Comparison of ENCODE assay signal across 18 cellular contexts in the genomic region with DNA sequence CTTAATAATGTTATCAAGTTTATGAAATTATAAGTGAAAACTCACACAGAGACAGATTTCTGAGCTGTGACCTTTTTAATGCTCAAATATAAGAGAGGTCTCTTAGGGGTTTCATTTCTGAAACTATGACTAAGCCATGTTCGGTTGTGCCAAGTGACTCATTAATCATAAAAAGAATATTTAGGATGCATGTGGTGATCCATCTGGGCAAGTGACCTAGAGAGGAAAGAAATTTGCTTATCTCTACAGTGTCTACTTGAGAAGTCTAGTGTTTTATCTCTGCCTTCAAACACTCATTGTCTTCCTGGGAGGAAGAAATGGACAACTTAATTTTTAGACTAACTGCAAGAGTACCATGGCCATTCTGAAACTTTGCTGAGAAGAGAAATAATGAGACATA.
A peak's percentile ranks its signal among the peaks of the same experiment; 100 is the strongest.
DNase-seq lines count a peak whose midpoint lies in the region; ATAC-seq, FAIRE-seq and TF ChIP-seq lines count a peak whose summit lies in the region.
"Had no signal": no experiment of that assay in that cellular context is flagged by ENCODE, and none has a peak within 500 bp of the region (broad histone marks: within the 10 kb centered on the region; RNA-seq: fewer than 3 reads in every experiment).

No MANE protein-coding gene starts in this region.

- H3K27ac ChIP-seq in mesendoderm (ENCODE audit: low read depth, low read length), result no peak overlapping the region

- H3K27me3 ChIP-seq in bronchial epithelial cell (ENCODE audit: control insufficient read depth, insufficient read depth, low read length), result no peaks in the 10 kb centered on the region
- no peaks in the 10 kb centered on the region for H3K27me3 ChIP-seq in mesendoderm (ENCODE audit: insufficient read depth, low read length, poor library complexity)
- H3K27me3 ChIP-seq: BE2C had no signal

- H3K4me2 ChIP-seq in mesendoderm (ENCODE audit: low read length), result no peak overlapping the region

- H2BK15ac ChIP-seq in mesendoderm (replicated peaks; ENCODE audit: low read depth), result no peak overlapping the region

- H3K23ac ChIP-seq in mesendoderm (ENCODE audit: low read length), result no peak overlapping the region

- no peaks in the 10 kb centered on the region for H3K4me1 Mint-ChIP-seq in activated CD4-positive, alpha-beta T cell treated with anti-CD3 and anti-CD28 coated beads for 36 hours
- H3K4me1 Mint-ChIP-seq: activated T-helper 17 cell treated with anti-CD3 and anti-CD28 coated beads, Interleukin-2, amount 50 U/mL, for 72 hours had no signal

- no peak overlapping the region for H3K4ac ChIP-seq in mesendoderm (ENCODE audit: low read depth, low read length)

- H3K4me1 ChIP-seq in mesendoderm (ENCODE audit: control insufficient read depth, low read depth, low read length), result no peaks in the 10 kb centered on the region
- H3K4me1 ChIP-seq: BE2C had no signal

- DNase-seq in RCC 7860 (ENCODE audit: low spot score), result peak; percentile 65
- peak; percentile 67 for DNase-seq in bronchial epithelial cell (ENCODE audit: low read depth)
- peak; percentile 1 for DNase-seq in myocyte (ENCODE audit: low read depth)
- no peak for DNase-seq in activated CD4-positive, alpha-beta T cell treated with anti-CD3 and anti-CD28 coated beads for 36 hours
- no peak for DNase-seq in mesendoderm
- no peak for DNase-seq in activated CD4-positive, alpha-beta T cell treated with anti-CD3 and anti-CD28 coated beads, Interleukin-2, amount 50 U/mL, for 1 hour
- DNase-seq: activated CD4-positive, alpha-beta memory T cell treated with anti-CD3 and anti-CD28 coated beads for 36 hours; aorta; BE2C; DMS79 treated with DMSO at 0.1 percent for 48 hours; effector CD4-positive, alpha-beta T cell; Karpas-422; NCI-H1694 treated with DMSO at 0.1 percent for 48 hours; NCI-H748 treated with DMSO at 0.1 percent for 48 hours; Right ventricle myocardium superior had no signal

- WGBS in mesendoderm (ENCODE audit: extremely low coverage, insufficient coverage, low lambda C conversion rate), result no CpG with 5 or more reads among the region's 1 CpG

- H3K9me3 Mint-ChIP-seq in activated CD4-positive, alpha-beta T cell treated with anti-CD3 and anti-CD28 coated beads for 36 hours (ENCODE audit: low read depth), result peaks cover 2% of the 10 kb centered on the region

- no peaks in the 10 kb centered on the region for H3K36me3 Mint-ChIP-seq in activated CD4-positive, alpha-beta T cell treated with anti-CD3 and anti-CD28 coated beads for 36 hours (ENCODE audit: low read depth)
- H3K36me3 Mint-ChIP-seq: activated CD4-positive, alpha-beta memory T cell treated with anti-CD3 and anti-CD28 coated beads for 36 hours had no signal

- no peak overlapping the region for H3K9ac ChIP-seq in mesendoderm (ENCODE audit: low read length)

- no peak overlapping the region for H2AK5ac ChIP-seq in mesendoderm (ENCODE audit: low read length)

- peak; percentile 90 for FAIRE-seq in RCC 7860 (lab: Jason Lieb, UNC)
- no peak for FAIRE-seq in bronchial epithelial cell (lab: Jason Lieb, UNC)

- H4K8ac ChIP-seq in mesendoderm (ENCODE audit: low read depth, low read length), result no peak overlapping the region

- H2BK5ac ChIP-seq in mesendoderm (ENCODE audit: low read length), result no peak overlapping the region

- H3K27me3 Mint-ChIP-seq in activated CD4-positive, alpha-beta T cell treated with anti-CD3 and anti-CD28 coated beads for 36 hours, result no peaks in the 10 kb centered on the region
- H3K27me3 Mint-ChIP-seq: activated CD4-positive, alpha-beta memory T cell treated with anti-CD3 and anti-CD28 coated beads for 36 hours; activated T-helper 17 cell treated with anti-CD3 and anti-CD28 coated beads, Interleukin-2, amount 50 U/mL, for 72 hours had no signal

- intact Hi-C loops in activated CD4-positive, alpha-beta T cell treated with anti-CD3 and anti-CD28 coated beads for 36 hours (cut with DNase I, micrococcal nuclease), result no loop called here

- POLR2A ChIA-PET in activated CD4-positive, alpha-beta T cell treated with anti-CD3 and anti-CD28 coated beads for 36 hours (lab: Charles Lee), result no interaction called here

- no peaks in the 10 kb centered on the region for H3K36me3 ChIP-seq in bronchial epithelial cell (ENCODE audit: control insufficient read depth, insufficient read depth, low read length)
- no peaks in the 10 kb centered on the region for H3K36me3 ChIP-seq in mesendoderm (ENCODE audit: control insufficient read depth, insufficient read depth, low read length)
- H3K36me3 ChIP-seq: BE2C had no signal

- H3K4me3 ChIP-seq in bronchial epithelial cell (ENCODE audit: low read depth, low read length), result no peak overlapping the region
- no peak overlapping the region for H3K4me3 ChIP-seq in mesendoderm (ENCODE audit: low read length)

- no peak overlapping the region for H3K18ac ChIP-seq in mesendoderm (ENCODE audit: low read length)

- ATAC-seq in HG03354 (IDR thresholded peaks at IDR 0.05; ENCODE audit: poor library complexity, severe bottlenecking, unreplicated experiment) (peak; percentile 54), HG03097 (IDR thresholded peaks at IDR 0.05; ENCODE audit: low FRiP score, unreplicated experiment) (no peak)
- no peak for ATAC-seq in activated CD4-positive, alpha-beta T cell treated with anti-CD3 and anti-CD28 coated beads for 36 hours
- ATAC-seq: activated T-helper 17 cell treated with anti-CD3 and anti-CD28 coated beads, Interleukin-2, amount 50 U/mL, for 72 hours had no signal

- no peak overlapping the region for H3K4me3 Mint-ChIP-seq in activated CD4-positive, alpha-beta T cell treated with anti-CD3 and anti-CD28 coated beads for 36 hours
- H3K4me3 Mint-ChIP-seq: activated CD4-positive, alpha-beta memory T cell treated with anti-CD3 and anti-CD28 coated beads for 36 hours; activated T-helper 17 cell treated with anti-CD3 and anti-CD28 coated beads, Interleukin-2, amount 50 U/mL, for 72 hours had no signal

- no peak overlapping the region for H2BK120ac ChIP-seq in mesendoderm (ENCODE audit: low read depth, low read length)

- H4K5ac ChIP-seq in mesendoderm (ENCODE audit: low read length), result no peak overlapping the region

- no peaks in the 10 kb centered on the region for H3K79me1 ChIP-seq in mesendoderm (ENCODE audit: low read length)

- no peak overlapping the region for H3K56ac ChIP-seq in mesendoderm (ENCODE audit: low read length)

- H3K27ac Mint-ChIP-seq in activated CD4-positive, alpha-beta T cell treated with anti-CD3 and anti-CD28 coated beads for 36 hours, result no peak overlapping the region
- H3K27ac Mint-ChIP-seq: activated CD4-positive, alpha-beta memory T cell treated with anti-CD3 and anti-CD28 coated beads for 36 hours; activated T-helper 17 cell treated with anti-CD3 and anti-CD28 coated beads, Interleukin-2, amount 50 U/mL, for 72 hours had no signal

- TF ChIP-seq CTCF in bronchial epithelial cell (IDR thresholded peaks at IDR 0.05; ENCODE audit: insufficient read depth, low read length, severe bottlenecking), result no peak

- CTCF ChIA-PET in activated CD4-positive, alpha-beta T cell treated with anti-CD3 and anti-CD28 coated beads for 36 hours (lab: Charles Lee), result no interaction called here

- no peaks in the 10 kb centered on the region for H3K79me2 ChIP-seq in mesendoderm (ENCODE audit: control insufficient read depth, insufficient read depth, low read length)

Comparison
In these comparisons a context has a peak if more than half of its experiments do, and no peak if none do; other contexts are left out.
1. DNase-seq: peak in RCC 7860 (single experiment), bronchial epithelial cell (single experiment) and myocyte (single experiment); none in activated CD4-positive, alpha-beta T cell treated with anti-CD3 and anti-CD28 coated beads for 36 hours (single experiment), mesendoderm (single experiment) and activated CD4-positive, alpha-beta T cell treated with anti-CD3 and anti-CD28 coated beads, Interleukin-2, amount 50 U/mL, for 1 hour (single experiment).